In the genomic region with DNA sequence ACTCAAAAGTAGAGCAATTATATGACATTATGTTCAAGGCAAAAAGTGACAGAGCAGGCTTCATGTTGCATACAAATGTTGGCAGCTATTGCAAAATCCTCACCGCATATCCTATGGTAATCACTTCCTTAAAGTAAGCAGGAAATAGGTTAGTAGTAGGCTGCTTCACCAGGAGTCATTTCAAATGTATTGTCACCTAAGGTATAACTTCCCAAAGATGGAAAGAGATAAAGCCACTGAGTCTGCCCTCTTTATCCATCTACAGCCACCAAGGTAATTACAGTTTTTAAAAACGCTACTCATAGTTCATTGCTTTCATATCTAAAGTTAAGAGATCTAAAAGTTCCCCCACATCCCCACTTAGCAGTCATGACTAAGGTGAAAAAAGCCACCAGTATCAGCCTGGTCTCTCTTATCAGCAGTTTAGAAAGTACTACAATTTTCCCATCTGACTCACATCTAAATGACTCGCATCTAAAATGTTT, we compare ENCODE assay signal across 8 cellular contexts. TPM values are rescaled to one million over a fixed set of nuclear protein-coding genes. Genes with fewer than 3 reads are reported as not detected.
DNase-seq lines count a peak whose midpoint lies in the region; ATAC-seq, FAIRE-seq and TF ChIP-seq lines count a peak whose summit lies in the region.

No MANE protein-coding gene starts in this region.

- H3K27me3 Mint-ChIP-seq in activated naive CD4-positive, alpha-beta T cell treated with anti-CD3 and anti-CD28 coated beads for 36 hours (ENCODE audit: low read depth): peaks cover 7% of the 10 kb centered on the region

- no peaks in the 10 kb centered on the region for H3K36me3 Mint-ChIP-seq in activated naive CD4-positive, alpha-beta T cell treated with anti-CD3 and anti-CD28 coated beads for 36 hours (ENCODE audit: low read depth)

- H4K20me1 ChIP-seq in GM12878 (ENCODE audit: control insufficient read depth, insufficient read depth): no peaks in the 10 kb centered on the region

- WGBS in GM12878 (ENCODE audit: insufficient coverage, insufficient replicate concordance, low lambda C conversion rate, missing lambda C conversion rate): 3% methylated on average over 3 of the region's 3 CpGs
- 23% methylated on average over 3 of the region's 3 CpGs for WGBS in urinary bladder

- no peaks in the 10 kb centered on the region for H3K79me2 ChIP-seq in GM12878 (ENCODE audit: control insufficient read depth, insufficient read depth, low read length)

- BruUV-seq in GM12878 (replicated peaks; lab: Mats Ljungman, UMichigan): no TSS peak

- ATAC-seq in GM21825 (IDR thresholded peaks at IDR 0.05; ENCODE audit: unreplicated experiment) (peak; percentile 64), GM12878 (peak; percentile 94)

- FAIRE-seq in GM12878 (lab: Jason Lieb, UNC) (no peak), frontal cortex (lab: Jason Lieb, UNC) (no peak)

- in situ Hi-C loops in GM12878 (cut with MboI): no loop called here

- TF ChIP-seq CTCF in GM06990 (IDR thresholded peaks at IDR 0.05; ENCODE audit: insufficient read depth, low read length, poor library complexity, severe bottlenecking): no peak
- TF ChIP-seq CTCF in GM12878 (IDR thresholded peaks at IDR 0.05 in 2 of 3, conservative IDR thresholded peaks at IDR 0.05 in 1 of 3; ENCODE audit: control insufficient read depth in 2 of 3, extremely low read depth in 1 of 3, insufficient read depth in 1 of 3, low read depth in 3 of 3, low read length in 3 of 3): no peak

- H3K4me2 ChIP-seq in GM12878 (ENCODE audit: control insufficient read depth, insufficient read depth): peak overlapping the region; percentile 76

- H3K27ac ChIP-seq in GM12878 (ENCODE audit: control insufficient read depth, insufficient read depth): peak overlapping the region; percentile 54
- H3K27ac ChIP-seq in urinary bladder (ENCODE audit: low read depth): peak overlapping the region; percentile 2

- DNase-seq in GM06990 (ENCODE audit: extremely low read depth, insufficient read length) (peak; percentile 24), Kasumi-1 (lab: John Stamatoyannopoulos, UW) (peak; percentile 33 to 35), GM12878 (ENCODE audit: low read depth, low spot score) (peak; percentile 21), D341Med (ENCODE audit: low spot score) (no peak), frontal cortex (ENCODE audit: low spot score in 2 of 2) (no peak)
- no peak for DNase-seq in activated naive CD4-positive, alpha-beta T cell treated with anti-CD3 and anti-CD28 coated beads for 36 hours

- no peak for TF ChIP-seq POLR2A in GM12878 (IDR thresholded peaks at IDR 0.05; ENCODE audit: low read depth, low read length)

- RAD21 ChIA-PET in GM12878 (lab: Charles Lee; ENCODE audit: unreplicated experiment): interaction anchor here (0.6 to 1.2 kb wide), 3 partner anchors 23 to 57 kb away, joined by 3 to 4 read pairs (median 4); no protein-coding TSS in a partner anchor

- H3K27ac Mint-ChIP-seq in activated naive CD4-positive, alpha-beta T cell treated with anti-CD3 and anti-CD28 coated beads for 36 hours: no peak overlapping the region

- no peak for TF ChIP-seq EP300 in GM12878 (IDR thresholded peaks at IDR 0.05; ENCODE audit: borderline replicate concordance in 1 of 2, control insufficient read depth in 1 of 2, low read depth in 2 of 2, low read length in 2 of 2)

- TF ChIP-seq RAD21 in GM12878 (IDR thresholded peaks at IDR 0.05; ENCODE audit: insufficient read depth, low read depth, low read length): no peak

- H3K4me3 ChIP-seq in GM06990 (replicated peaks; ENCODE audit: low read depth, low read length) (no peak overlapping the region), GM12878 (no peak overlapping the region), urinary bladder (ENCODE audit: low read depth, low read length) (no peak overlapping the region)

- H3K4me1 ChIP-seq in GM12878 (ENCODE audit: control insufficient read depth, insufficient read depth, low read length) (peaks cover 14% of the 10 kb centered on the region), urinary bladder (ENCODE audit: insufficient read depth) (no peaks in the 10 kb centered on the region)

- H3K36me3 ChIP-seq in GM06990 (ENCODE audit: control insufficient read depth, insufficient read depth, low read length) (no peaks in the 10 kb centered on the region), GM12878 (ENCODE audit: control insufficient read depth in 2 of 2, insufficient read depth in 2 of 2, low read length in 1 of 2) (no peaks in the 10 kb centered on the region), urinary bladder (ENCODE audit: insufficient read depth) (no peaks in the 10 kb centered on the region)

- POLR2A ChIA-PET in GM12878 (lab: Charles Lee): interaction anchor here (1.0 to 1.2 kb wide), 2 partner anchors 20 to 57 kb away, joined by 3 read pairs; no protein-coding TSS in a partner anchor

- no peaks in the 10 kb centered on the region for H3K9me3 Mint-ChIP-seq in activated naive CD4-positive, alpha-beta T cell treated with anti-CD3 and anti-CD28 coated beads for 36 hours

- SMC1A ChIA-PET in GM12878 (lab: Charles Lee; ENCODE audit: uncharacterized antibody, unreplicated experiment): interaction anchor here (0.7 to 1.1 kb wide), 5 partner anchors 13 to 70 kb away, joined by 4 read pairs; no protein-coding TSS in a partner anchor

- H3K27me3 ChIP-seq in GM06990 (replicated peaks; ENCODE audit: control insufficient read depth, insufficient read depth, low read length): no peaks in the 10 kb centered on the region
- no peaks in the 10 kb centered on the region for H3K27me3 ChIP-seq in GM12878 (replicated peaks in 1 of 2; ENCODE audit: control insufficient read depth in 2 of 2, insufficient read depth in 2 of 2, low read length in 1 of 2)

- H3K4me1 Mint-ChIP-seq in activated naive CD4-positive, alpha-beta T cell treated with anti-CD3 and anti-CD28 coated beads for 36 hours (ENCODE audit: low read depth): peaks cover 24% of the 10 kb centered on the region

- H3K9ac ChIP-seq in GM12878 (ENCODE audit: control insufficient read depth, insufficient read depth, low read length): no peak overlapping the region; the same call in 1 of the 2 replicates

- peak overlapping the region; percentile 37 for H2AFZ ChIP-seq in GM12878 (ENCODE audit: control insufficient read depth, low read depth, low read length)

- CTCF ChIA-PET in GM12878 (lab: Yijun Ruan, JAX): interaction anchor here (0.7 to 2.0 kb wide), 3 partner anchors 34 to 97 kb away, joined by 3 to 9 read pairs (median 3); no protein-coding TSS in a partner anchor
- CTCF ChIA-PET in activated naive CD4-positive, alpha-beta T cell treated with anti-CD3 and anti-CD28 coated beads for 36 hours (lab: Charles Lee): interaction anchor here (1.0 kb wide), 1 partner anchor 1330 kb away, joined by 3 read pairs; no protein-coding TSS in a partner anchor

- intact Hi-C loops in GM12878 (cut with micrococcal nuclease; ENCODE audit: unreplicated experiment): loop anchor here (2.0 to 5.0 kb wide), 2 partner anchors 51 to 70 kb away; no protein-coding TSS in a partner anchor
- intact Hi-C loops in activated naive CD4-positive, alpha-beta T cell treated with anti-CD3 and anti-CD28 coated beads for 36 hours (cut with micrococcal nuclease): loop anchor here (5.0 kb wide), 1 partner anchor 50 kb away; no protein-coding TSS in a partner anchor

- H3K9me3 ChIP-seq in GM12878 (replicated peaks; ENCODE audit: control insufficient read depth, insufficient read depth, low read length): no peaks in the 10 kb centered on the region; the same call in 2 of the 3 replicates

- H3K4me3 Mint-ChIP-seq in activated naive CD4-positive, alpha-beta T cell treated with anti-CD3 and anti-CD28 coated beads for 36 hours: no peak overlapping the region

TF ChIP-seq in GM12878, 131 proteins besides CTCF, POLR2A, EP300 and RAD21 (continues in another document):
- TF ChIP-seq RELA (IDR thresholded peaks at IDR 0.05; ENCODE audit: borderline replicate concordance, partially characterized antibody) (no peak), ZNF622 (IDR thresholded peaks at IDR 0.05) (no peak), CHD1 (IDR thresholded peaks at IDR 0.05; ENCODE audit: low read depth, low read length) (no peak), MTA2 (IDR thresholded peaks at IDR 0.05; ENCODE audit: low read depth) (peak; percentile 66), PAX5 (IDR thresholded peaks at IDR 0.05; ENCODE audit: borderline replicate concordance, low read depth, low read length) (no peak)
- TF ChIP-seq, protein P1, sequence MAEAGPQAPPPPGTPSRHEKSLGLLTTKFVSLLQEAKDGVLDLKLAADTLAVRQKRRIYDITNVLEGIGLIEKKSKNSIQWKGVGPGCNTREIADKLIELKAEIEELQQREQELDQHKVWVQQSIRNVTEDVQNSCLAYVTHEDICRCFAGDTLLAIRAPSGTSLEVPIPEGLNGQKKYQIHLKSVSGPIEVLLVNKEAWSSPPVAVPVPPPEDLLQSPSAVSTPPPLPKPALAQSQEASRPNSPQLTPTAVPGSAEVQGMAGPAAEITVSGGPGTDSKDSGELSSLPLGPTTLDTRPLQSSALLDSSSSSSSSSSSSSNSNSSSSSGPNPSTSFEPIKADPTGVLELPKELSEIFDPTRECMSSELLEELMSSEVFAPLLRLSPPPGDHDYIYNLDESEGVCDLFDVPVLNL (IDR thresholded peaks at IDR 0.05; ENCODE audit: low read depth, low read length): no peak

RNA-seq across cellular contexts. Expression of a gene that starts 31.6 kb away (rescaled TPM):
- total RNA-seq in GM12878 (2013; cell fraction: nucleolus; rRNA removed): not detected in 2 replicates
- total RNA-seq in GM12878 (2014; rRNA removed) (not detected in 2 replicates), GM12878 (2014; rRNA removed; fragmentation: Illumina TruSeq; extraction: Trizol) (not detected in 2 replicates), GM12878 (2021) (not detected in 2 replicates), urinary bladder (not detected), frontal cortex (not detected)
- polyA plus RNA-seq in GM12878 (2011; ENCODE audit: low read depth): not detected
- polyA plus RNA-seq in GM12878 (2011; rRNA removed) (not detected in 2 replicates), GM12878 (2014; fragmentation: Illumina TruSeq; extraction: Trizol) (not detected in 2 replicates), GM12878 (2014; fragmentation: Nextera tagmentation; extraction: Ambion mirVana) (not detected), GM12878 (2014; rRNA removed) (not detected in 2 replicates), GM12878 (2016; fragmentation: Nextera tagmentation; extraction: Ambion mirVana) (not detected), urinary bladder (not detected)
- not detected in 2 replicates for polyA plus RNA-seq in GM12878 (2011; cell fraction: cytosol; rRNA removed)
- not detected in 2 replicates for polyA plus RNA-seq in GM12878 (2011; cell fraction: nucleus; rRNA removed)
- polyA plus RNA-seq in GM12878 (2012): not detected in 2 replicates
- polyA minus RNA-seq in GM12878 (2011; rRNA and poly(A)+ RNA removed): not detected in 2 replicates
- not detected in 2 replicates for polyA minus RNA-seq in GM12878 (2011; cell fraction: cytosol; rRNA and poly(A)+ RNA removed)
- polyA minus RNA-seq in GM12878 (2011; cell fraction: nucleus; rRNA and poly(A)+ RNA removed): not detected in 2 replicates
- total RNA-seq in activated naive CD4-positive, alpha-beta T cell treated with anti-CD3 and anti-CD28 coated beads for 36 hours: not detected

Comparison
In these comparisons a context has a peak if more than half of its experiments do, and no peak if none do; other contexts are left out.
1. DNase-seq: peak in GM06990 (single experiment), Kasumi-1 (2 of 2) and GM12878 (single experiment); none in activated naive CD4-positive, alpha-beta T cell treated with anti-CD3 and anti-CD28 coated beads for 36 hours (single experiment), D341Med (single experiment) and frontal cortex (0 of 2).